In genomic region chr3:159897331-159898075, GRCh38 we compare ENCODE assay signal across 13 cellular contexts. TPM values are rescaled to one million over a fixed set of nuclear protein-coding genes. Genes with fewer than 3 reads are reported as not detected.
DNase-seq lines count a peak whose midpoint lies in the region; FAIRE-seq and TF ChIP-seq lines count a peak whose summit lies in the region.
"Had no signal": no experiment of that assay in that cellular context is flagged by ENCODE, and none has a peak within 500 bp of the region (broad histone marks: within the 10 kb centered on the region; RNA-seq: fewer than 3 reads in every experiment).

No MANE protein-coding gene starts in this region.

- H3K79me2 ChIP-seq in fibroblast of lung (ENCODE audit: control insufficient read depth, insufficient read depth, low read length): no peaks in the 10 kb centered on the region

- DNase-seq in BJ (ENCODE audit: low read depth) (peak; percentile 31), RCC 7860 (ENCODE audit: low spot score) (no peak), fibroblast of lung (ENCODE audit: low read depth in 2 of 2) (peak; percentile 78 to 90), GDM1 (lab: John Stamatoyannopoulos, UW) (no peak), esophagus squamous epithelium (lab: John Stamatoyannopoulos, UW) (no peak), C1 segment of cervical spinal cord (lab: John Stamatoyannopoulos, UW) (no peak), OCI-M1 (lab: John Stamatoyannopoulos, UW) (no peak)
- DNase-seq: activated T-cell treated with anti-CD3 and anti-CD28 coated beads for 4 hours had no signal

- H3K27ac Mint-ChIP-seq in nephron: peak overlapping the region; percentile 89 to 92 (median 92)

- TF ChIP-seq CTCF in BJ (IDR thresholded peaks at IDR 0.05; ENCODE audit: insufficient read depth, low read depth, low read length) (no peak), fibroblast of lung (conservative IDR thresholded peaks at IDR 0.05 in 1 of 2, IDR thresholded peaks at IDR 0.05 in 1 of 2; ENCODE audit: low read depth in 1 of 2, low read length in 2 of 2) (no peak), nephron (IDR thresholded peaks at IDR 0.05; ENCODE audit: unreplicated experiment in 3 of 3) (no peak), esophagus squamous epithelium (IDR thresholded peaks at IDR 0.05) (no peak)

- no peak for TF ChIP-seq POLR2A in esophagus squamous epithelium (IDR thresholded peaks at IDR 0.05)

- no peak overlapping the region for H2AFZ ChIP-seq in fibroblast of lung (ENCODE audit: low read length)

- no peak overlapping the region for H3K4me2 ChIP-seq in fibroblast of lung (ENCODE audit: extremely low read depth, insufficient read depth, low read length)

- no peaks in the 10 kb centered on the region for H3K9me3 ChIP-seq in fibroblast of lung (ENCODE audit: control insufficient read depth, insufficient read depth, low read depth, low read length)
- no peaks in the 10 kb centered on the region for H3K9me3 ChIP-seq in esophagus squamous epithelium
- H3K9me3 ChIP-seq: adrenal gland had no signal

- H3K9ac ChIP-seq in fibroblast of lung (ENCODE audit: insufficient read depth, low read length): no peak overlapping the region

- H3K9me3 Mint-ChIP-seq in nephron: no peaks in the 10 kb centered on the region

- H3K27me3 ChIP-seq in BJ (ENCODE audit: control insufficient read depth, insufficient read depth, low read length) (no peaks in the 10 kb centered on the region), fibroblast of lung (ENCODE audit: control insufficient read depth, insufficient read depth, low read length) (no peaks in the 10 kb centered on the region), esophagus squamous epithelium (no peaks in the 10 kb centered on the region)
- H3K27me3 ChIP-seq: adrenal gland had no signal

- peaks cover 41% of the 10 kb centered on the region for H3K36me3 Mint-ChIP-seq in nephron (ENCODE audit: low read depth)

- peaks cover 32% of the 10 kb centered on the region for H3K4me1 Mint-ChIP-seq in nephron

- H3K36me3 ChIP-seq in BJ (ENCODE audit: control insufficient read depth, insufficient read depth, low read length) (peaks cover 1% of the 10 kb centered on the region; the same call in 1 of the 2 replicates), fibroblast of lung (ENCODE audit: control insufficient read depth, insufficient read depth, low read length) (peaks cover 1% of the 10 kb centered on the region), esophagus squamous epithelium (no peaks in the 10 kb centered on the region)
- H3K36me3 ChIP-seq: adrenal gland had no signal

- POLR2A ChIA-PET in BJ (lab: Charles Lee): interaction anchor here (0.5 to 0.7 kb wide), 3 partner anchors 14 to 75 kb away, joined by 3 to 4 read pairs (median 3); no protein-coding TSS in a partner anchor

- CTCF ChIA-PET in BJ (lab: Yijun Ruan, JAX): interaction anchor here (1.1 to 9.1 kb wide), 4 partner anchors 13 to 107 kb away, joined by 3 to 72 read pairs (median 22); partner anchors contain the start of gene IL12A

- FAIRE-seq in RCC 7860 (lab: Jason Lieb, UNC): peak; percentile 66

- intact Hi-C loops in esophagus squamous epithelium (cut with DNase I): no loop called here

- H3K27me3 Mint-ChIP-seq in nephron (ENCODE audit: low read depth): no peaks in the 10 kb centered on the region

- no peaks in the 10 kb centered on the region for H4K20me1 ChIP-seq in fibroblast of lung (ENCODE audit: control insufficient read depth, extremely low read depth, insufficient read depth, low read length)

- H3K4me3 Mint-ChIP-seq in nephron: no peak overlapping the region

- H3K4me1 ChIP-seq in fibroblast of lung (ENCODE audit: control insufficient read depth, extremely low read depth, insufficient read depth, low read length) (peaks cover 3% of the 10 kb centered on the region), esophagus squamous epithelium (peaks cover 0 to 5% (median 1%) of the 10 kb centered on the region in 3 donors)

- H3K27ac ChIP-seq in fibroblast of lung (ENCODE audit: insufficient read depth, low read length) (no peak overlapping the region), esophagus squamous epithelium (no peak overlapping the region)
- H3K27ac ChIP-seq: adrenal gland, C4-2B, HL-60, RWPE1 had no signal

- 54 to 68% methylated on average over 5 of the region's 5 CpGs for WGBS in esophagus squamous epithelium, 2 donors

- H3K4me3 ChIP-seq in BJ (ENCODE audit: low read depth, low read length) (no peak overlapping the region), fibroblast of lung (replicated peaks in 1 of 4; ENCODE audit: control extremely low read depth in 1 of 4, insufficient read depth in 1 of 4, low read depth in 3 of 4, low read length in 4 of 4) (no peak overlapping the region), esophagus squamous epithelium (no peak overlapping the region)
- H3K4me3 ChIP-seq: adrenal gland had no signal

RNA-seq across cellular contexts. Expression of gene SCHIP1, which starts 57.8 kb away (rescaled TPM):
- polyA plus RNA-seq in BJ (2011; rRNA removed) (1.6 and 3.1 TPM in 2 replicates), fibroblast of lung (2.3 and 4.1 TPM in 2 replicates)
- 6.1 and 9.6 TPM in 2 replicates for polyA minus RNA-seq in BJ (2011; rRNA and poly(A)+ RNA removed)
- total RNA-seq in fibroblast of lung (6.9 and 8.8 TPM in 2 replicates), esophagus squamous epithelium (1 to 10 TPM in 2 of 4 donors, under 1 TPM in 2; 0.30 to 5.5 (median 0.83) TPM)
- 1.5 and 5.7 TPM in 2 replicates for polyA plus RNA-seq in fibroblast of lung (2012)
- polyA minus RNA-seq in fibroblast of lung (ENCODE audit: low replicate concordance): 0.11 and 0.43 TPM in 2 replicates

Comparison
In these comparisons a context has a peak if more than half of its experiments do, and no peak if none do; other contexts are left out.
1. DNase-seq: peak in BJ (single experiment) and fibroblast of lung (2 of 2); none in RCC 7860 (single experiment), GDM1 (single experiment), esophagus squamous epithelium (single experiment), C1 segment of cervical spinal cord (0 of 14) and OCI-M1 (single experiment).